In the genomic region with DNA sequence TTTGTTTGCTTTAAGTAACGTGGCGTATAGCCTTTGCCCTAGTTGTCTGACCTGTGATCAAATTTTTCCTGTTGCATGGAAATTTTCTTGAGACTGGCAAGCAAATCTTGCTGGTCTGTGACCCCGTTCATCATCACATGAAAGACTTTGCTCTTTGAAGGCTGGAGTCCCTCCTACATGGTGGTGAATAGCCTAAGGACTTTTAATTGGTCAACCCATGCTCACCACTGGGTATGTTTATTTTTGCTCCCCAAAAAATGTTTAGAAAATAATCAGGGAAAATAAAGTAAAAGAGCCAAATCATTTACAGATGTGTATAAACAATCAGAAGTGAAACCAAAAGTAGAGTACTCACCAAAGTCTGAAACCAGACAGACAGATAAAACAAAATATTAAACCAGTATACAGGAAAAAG, we compare ENCODE assay signal across 8 cellular contexts.
DNase-seq lines count a peak whose midpoint lies in the region; ATAC-seq, FAIRE-seq and TF ChIP-seq lines count a peak whose summit lies in the region.

No MANE protein-coding gene starts in this region.

- BruUV-seq in IMR-90 (replicated peaks; lab: Mats Ljungman, UMichigan) = no TSS peak

- no peaks in the 10 kb centered on the region for H3K4me1 ChIP-seq in IMR-90 (ENCODE audit: control insufficient read depth, insufficient read depth, low read length)
- H3K4me1 ChIP-seq in upper lobe of left lung = no peaks in the 10 kb centered on the region

- no peak for TF ChIP-seq CTCF in AG04449 (IDR thresholded peaks at IDR 0.05; ENCODE audit: insufficient read depth, low read length, missing control alignments)
- no peak for TF ChIP-seq CTCF in IMR-90 (conservative IDR thresholded peaks at IDR 0.05; ENCODE audit: low read depth, low read length)
- no peak for TF ChIP-seq CTCF in upper lobe of left lung (IDR thresholded peaks at IDR 0.05)

- no peak overlapping the region for H3K9ac ChIP-seq in IMR-90 (ENCODE audit: low read depth, low read length)

- no peak overlapping the region for H2AFZ ChIP-seq in IMR-90 (replicated peaks; ENCODE audit: low read length, poor library complexity)

- no peak overlapping the region for H3K18ac ChIP-seq in IMR-90 (ENCODE audit: low read depth, low read length)

- H3K4ac ChIP-seq in IMR-90 (ENCODE audit: low read depth, low read length) = no peak overlapping the region

- DNase-seq in AG04449 (ENCODE audit: low read depth, low spot score) (no peak), IMR-90 (no peak), activated gamma-delta T cell treated with Interleukin-2 at 50 U/mL for 16 hours (no peak), DMS153 (lab: John Stamatoyannopoulos, UW) (no peak), upper lobe of left lung (no peak)

- intact Hi-C loops in IMR-90 (cut with micrococcal nuclease) = loop anchor here (5.0 kb wide), 1 partner anchor 1076 kb away; a partner anchor contains a TSS

- no peak overlapping the region for H2AK9ac ChIP-seq in IMR-90 (replicated peaks; ENCODE audit: low read depth, low read length, poor library complexity)

- peak overlapping the region; percentile 95 for H3K4me2 ChIP-seq in IMR-90 (ENCODE audit: low read depth, low read length)

- no peak for TF ChIP-seq EP300 in upper lobe of left lung (IDR thresholded peaks at IDR 0.05)

- H4K8ac ChIP-seq in IMR-90 (ENCODE audit: low read depth in 2 of 2, low read length in 2 of 2) = no peak overlapping the region

- no peaks in the 10 kb centered on the region for H3K9me1 ChIP-seq in IMR-90 (ENCODE audit: insufficient read depth, low read length)

- H4K20me1 ChIP-seq in IMR-90 (ENCODE audit: insufficient read depth, low read length) = no peaks in the 10 kb centered on the region

- no peak for TF ChIP-seq POLR2A in IMR-90 (IDR thresholded peaks at IDR 0.05; ENCODE audit: low read depth, low read length)
- no peak for TF ChIP-seq POLR2A in upper lobe of left lung (IDR thresholded peaks at IDR 0.05)

- no peak overlapping the region for H2BK5ac ChIP-seq in IMR-90 (ENCODE audit: low read depth, low read length, poor library complexity, severe bottlenecking)

- H3K27ac ChIP-seq in IMR-90 (ENCODE audit: insufficient read depth, low read length) = no peak overlapping the region
- no peak overlapping the region for H3K27ac ChIP-seq in upper lobe of left lung

- CTCF ChIA-PET in AG04449 (lab: Yijun Ruan, JAX) = interaction anchor here (0.6 to 0.8 kb wide), 2 partner anchors 103 to 170 kb away, joined by 3 read pairs; no protein-coding TSS in a partner anchor
- CTCF ChIA-PET in IMR-90 (lab: Yijun Ruan, JAX) = interaction anchor here (1.2 to 1.3 kb wide), 2 partner anchors 13 to 18 kb away, joined by 3 to 4 read pairs; no protein-coding TSS in a partner anchor

- H3K4me3 ChIP-seq in AG04449 (ENCODE audit: low read depth, low read length) (peak overlapping the region; percentile 1), IMR-90 (ENCODE audit: insufficient read depth, low read depth, low read length) (peak overlapping the region; percentile 29; the same call in 1 of the 2 replicates), upper lobe of left lung (peak overlapping the region in 1 of 4 donors; percentile 6)

- no peak overlapping the region for H2BK120ac ChIP-seq in IMR-90 (ENCODE audit: low read depth, low read length)

- H2BK15ac ChIP-seq in IMR-90 (ENCODE audit: low read depth, low read length) = no peak overlapping the region

- H3K79me1 ChIP-seq in IMR-90 (ENCODE audit: low read depth in 1 of 2, low read length in 2 of 2) = no peaks in the 10 kb centered on the region

- no peaks in the 10 kb centered on the region for H3K27me3 ChIP-seq in IMR-90 (ENCODE audit: control insufficient read depth, insufficient read depth, low read length)
- no peaks in the 10 kb centered on the region for H3K27me3 ChIP-seq in upper lobe of left lung

- H3K23ac ChIP-seq in IMR-90 (ENCODE audit: low read depth, low read length) = no peak overlapping the region

- POLR2A ChIA-PET in AG04449 (lab: Yijun Ruan, JAX) (no interaction called here), IMR-90 (lab: Charles Lee; ENCODE audit: unreplicated experiment) (no interaction called here)

- no peak for TF ChIP-seq RAD21 in IMR-90 (IDR thresholded peaks at IDR 0.05; ENCODE audit: low read length)

- no peak overlapping the region for H4K5ac ChIP-seq in IMR-90 (ENCODE audit: low read depth, low read length)

- H3K56ac ChIP-seq in IMR-90 (ENCODE audit: extremely low read depth, insufficient read depth, low read length) = no peak overlapping the region

- H2AK5ac ChIP-seq in IMR-90 (ENCODE audit: low read depth, low read length) = no peak overlapping the region

- H3K14ac ChIP-seq in IMR-90 (replicated peaks; ENCODE audit: low read depth, low read length) = no peak overlapping the region

- ATAC-seq in GM19397 (IDR thresholded peaks at IDR 0.05; ENCODE audit: unreplicated experiment) (peak; percentile 65), IMR-90 (ENCODE audit: low read depth) (peak; percentile 42; the same call in 1 of the 2 replicates), upper lobe of left lung (ENCODE audit: low FRiP score in 2 of 2) (no peak), HG03457 (IDR thresholded peaks at IDR 0.05; ENCODE audit: unreplicated experiment) (no peak)

- H3K36me3 ChIP-seq in IMR-90 (ENCODE audit: control insufficient read depth, insufficient read depth, low read length) (no peaks in the 10 kb centered on the region), upper lobe of left lung (no peaks in the 10 kb centered on the region)

- dilution Hi-C loops in IMR-90 (cut with HindIII; ENCODE audit: low sequenced_read_pairs, unreplicated experiment) = no loop called here

- WGBS in IMR-90 (ENCODE audit: extremely low coverage in 2 of 2, insufficient read length in 1 of 2), 2 experiments = no CpG with 5 or more reads among the region's 3 CpGs
- 54 to 57% methylated on average over 3 of the region's 3 CpGs for whole genome bisulfite sequencing in upper lobe of left lung, 2 donors

- H4K91ac ChIP-seq in IMR-90 (ENCODE audit: insufficient read depth, low read depth, low read length) = no peak overlapping the region

- no peak overlapping the region for H2BK20ac ChIP-seq in IMR-90 (ENCODE audit: low read depth, low read length)

- FAIRE-seq in endometrium (lab: Jason Lieb, UNC) = peak; percentile 99

- H3K9me3 ChIP-seq in IMR-90 (ENCODE audit: control insufficient read depth, insufficient read depth, low read length) (peaks cover 2% of the 10 kb centered on the region), upper lobe of left lung (peaks cover 0 to 7% (median 3%) of the 10 kb centered on the region in 4 donors)

- in situ Hi-C loops in IMR-90 (cut with MboI; ENCODE audit: low sequenced_read_pairs) = no loop called here

TF ChIP-seq in IMR-90, 13 proteins besides CTCF, POLR2A, EP300 and RAD21:
- TF ChIP-seq MXI1 (IDR thresholded peaks at IDR 0.05; ENCODE audit: borderline replicate concordance, low read depth, low read length) = no peak
- TF ChIP-seq, protein P1, sequence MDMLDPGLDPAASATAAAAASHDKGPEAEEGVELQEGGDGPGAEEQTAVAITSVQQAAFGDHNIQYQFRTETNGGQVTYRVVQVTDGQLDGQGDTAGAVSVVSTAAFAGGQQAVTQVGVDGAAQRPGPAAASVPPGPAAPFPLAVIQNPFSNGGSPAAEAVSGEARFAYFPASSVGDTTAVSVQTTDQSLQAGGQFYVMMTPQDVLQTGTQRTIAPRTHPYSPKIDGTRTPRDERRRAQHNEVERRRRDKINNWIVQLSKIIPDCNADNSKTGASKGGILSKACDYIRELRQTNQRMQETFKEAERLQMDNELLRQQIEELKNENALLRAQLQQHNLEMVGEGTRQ (IDR thresholded peaks at IDR 0.05; ENCODE audit: low read depth, low read length) = no peak
- TF ChIP-seq, protein P2, sequence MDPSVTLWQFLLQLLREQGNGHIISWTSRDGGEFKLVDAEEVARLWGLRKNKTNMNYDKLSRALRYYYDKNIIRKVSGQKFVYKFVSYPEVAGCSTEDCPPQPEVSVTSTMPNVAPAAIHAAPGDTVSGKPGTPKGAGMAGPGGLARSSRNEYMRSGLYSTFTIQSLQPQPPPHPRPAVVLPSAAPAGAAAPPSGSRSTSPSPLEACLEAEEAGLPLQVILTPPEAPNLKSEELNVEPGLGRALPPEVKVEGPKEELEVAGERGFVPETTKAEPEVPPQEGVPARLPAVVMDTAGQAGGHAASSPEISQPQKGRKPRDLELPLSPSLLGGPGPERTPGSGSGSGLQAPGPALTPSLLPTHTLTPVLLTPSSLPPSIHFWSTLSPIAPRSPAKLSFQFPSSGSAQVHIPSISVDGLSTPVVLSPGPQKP (IDR thresholded peaks at IDR 0.05; ENCODE audit: borderline replicate concordance, low read depth, low read length) = no peak

Comparison
In these comparisons a context has a peak if more than half of its experiments do, and no peak if none do; other contexts are left out.
1. ATAC-seq: peak in GM19397 (single experiment) and IMR-90 (single experiment); none in upper lobe of left lung (0 of 2) and HG03457 (single experiment).